17 cellular contexts compared by ENCODE assay signal in the genomic region with DNA sequence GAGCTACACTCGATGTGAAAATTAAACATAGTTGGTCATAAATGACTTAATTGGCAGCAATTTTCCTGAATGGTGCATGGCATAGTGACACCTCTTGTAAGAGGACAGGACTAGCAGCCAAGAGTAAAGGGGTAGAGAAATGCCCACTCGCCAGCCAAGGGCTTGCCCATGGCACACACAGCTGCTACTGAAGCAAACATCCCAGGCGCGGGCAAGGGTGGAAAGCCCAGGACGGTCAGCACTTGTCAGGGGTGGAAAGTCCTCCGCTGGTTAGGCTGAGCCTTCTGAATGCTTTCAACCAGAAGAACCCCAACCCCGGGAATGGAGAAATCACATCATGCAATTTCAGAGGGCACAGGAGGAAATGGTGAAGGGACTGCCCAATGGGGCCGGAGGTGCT. TPM values are rescaled to one million over a fixed set of nuclear protein-coding genes. Genes with fewer than 3 reads are reported as not detected.
DNase-seq lines count a peak whose midpoint lies in the region; ATAC-seq and TF ChIP-seq lines count a peak whose summit lies in the region.
"Had no signal": no experiment of that assay in that cellular context is flagged by ENCODE, and none has a peak within 500 bp of the region (broad histone marks: within the 10 kb centered on the region; RNA-seq: fewer than 3 reads in every experiment).

No MANE protein-coding gene starts in this region.

- intact Hi-C loops in activated CD4-positive, alpha-beta T cell treated with anti-CD3 and anti-CD28 coated beads, Interleukin-2, amount 10 ng/mL, durations not matched to agents 24 days and 14 days (cut with micrococcal nuclease), result no loop called here

- no peak overlapping the region for H2AFZ ChIP-seq in osteoblast (ENCODE audit: low read length)

- no peaks in the 10 kb centered on the region for H3K4me1 ChIP-seq in osteoblast (ENCODE audit: insufficient read depth, low read length)
- H3K4me1 ChIP-seq: HAP-1 had no signal

- peaks cover 3% of the 10 kb centered on the region for H3K4me1 Mint-ChIP-seq in activated CD4-positive, alpha-beta T cell treated with anti-CD3 and anti-CD28 coated beads, Interleukin-2, amount 10 ng/mL, durations not matched to agents 24 days and 14 days
- H3K4me1 Mint-ChIP-seq in activated T-helper 17 cell treated with anti-CD3 and anti-CD28 coated beads, Interleukin-2, amount 50 U/mL, for 72 hours, result peaks cover 7% of the 10 kb centered on the region

- no peak overlapping the region for H3K4me3 Mint-ChIP-seq in activated CD4-positive, alpha-beta T cell treated with anti-CD3 and anti-CD28 coated beads, Interleukin-2, amount 10 ng/mL, durations not matched to agents 24 days and 14 days
- no peak overlapping the region for H3K4me3 Mint-ChIP-seq in activated T-helper 17 cell treated with anti-CD3 and anti-CD28 coated beads, Interleukin-2, amount 50 U/mL, for 72 hours
- H3K4me3 Mint-ChIP-seq: B cell; CD4-positive, alpha-beta memory T cell; HFFc6 had no signal

- H3K27me3 Mint-ChIP-seq in activated CD4-positive, alpha-beta T cell treated with anti-CD3 and anti-CD28 coated beads, Interleukin-2, amount 10 ng/mL, durations not matched to agents 24 days and 14 days, result no peaks in the 10 kb centered on the region
- H3K27me3 Mint-ChIP-seq in activated T-helper 17 cell treated with anti-CD3 and anti-CD28 coated beads, Interleukin-2, amount 50 U/mL, for 72 hours, result no peaks in the 10 kb centered on the region
- H3K27me3 Mint-ChIP-seq: B cell; CD4-positive, alpha-beta memory T cell had no signal

- no peak for ATAC-seq in activated T-helper 17 cell treated with anti-CD3 and anti-CD28 coated beads, Interleukin-2, amount 50 U/mL, for 72 hours (replicated peaks)
- no peak for ATAC-seq in HG02884 (IDR thresholded peaks at IDR 0.05; ENCODE audit: unreplicated experiment)

- no peak overlapping the region for H3K4me3 ChIP-seq in osteoblast (ENCODE audit: insufficient read depth, low read length)
- H3K4me3 ChIP-seq: HAP-1 had no signal

- no peaks in the 10 kb centered on the region for H3K36me3 ChIP-seq in osteoblast (ENCODE audit: insufficient read depth, low read length)
- H3K36me3 ChIP-seq: HAP-1 had no signal

- DNase-seq in activated CD4-positive, alpha-beta T cell treated with anti-CD3 and anti-CD28 coated beads, Interleukin-2, amount 10 ng/mL, durations not matched to agents 24 days and 14 days, result no peak
- no peak for DNase-seq in activated CD4-positive, alpha-beta T cell treated with anti-CD3 and anti-CD28 coated beads, Interleukin-2, amount 50 U/mL, for 48 hours
- DNase-seq in osteoblast (ENCODE audit: insufficient read length, low spot score, missing footprints) (peak; percentile 52), MV-4-11 (lab: John Stamatoyannopoulos, UW) (no peak), glomerular visceral epithelial cell (ENCODE audit: extremely low spot score) (no peak)
- DNase-seq: ACHN; C1 segment of cervical spinal cord; CD4-positive, alpha-beta memory T cell; DND-41; GDM1; HFFc6 had no signal

- no peak overlapping the region for H3K4me2 ChIP-seq in osteoblast (ENCODE audit: insufficient read depth, low read length)

- no peaks in the 10 kb centered on the region for H3K27me3 ChIP-seq in osteoblast (ENCODE audit: insufficient read depth, low read length)

- TF ChIP-seq CTCF in osteoblast (IDR thresholded peaks at IDR 0.05; ENCODE audit: extremely low read depth, low read depth, low read length), result no peak

- no peak overlapping the region for H3K27ac ChIP-seq in osteoblast (ENCODE audit: low read depth, low read length)
- H3K27ac ChIP-seq: HL-60 had no signal

- no peaks in the 10 kb centered on the region for H4K20me1 ChIP-seq in osteoblast (ENCODE audit: insufficient read depth, low read length)

- H3K9me3 ChIP-seq in osteoblast (ENCODE audit: low read depth, low read length), result no peaks in the 10 kb centered on the region
- H3K9me3 ChIP-seq: HAP-1 had no signal

- no peaks in the 10 kb centered on the region for H3K9me3 Mint-ChIP-seq in activated CD4-positive, alpha-beta T cell treated with anti-CD3 and anti-CD28 coated beads, Interleukin-2, amount 10 ng/mL, durations not matched to agents 24 days and 14 days
- H3K9me3 Mint-ChIP-seq in activated T-helper 17 cell treated with anti-CD3 and anti-CD28 coated beads, Interleukin-2, amount 50 U/mL, for 72 hours, result no peaks in the 10 kb centered on the region
- H3K9me3 Mint-ChIP-seq: HFFc6 had no signal

- H3K27ac Mint-ChIP-seq in activated CD4-positive, alpha-beta T cell treated with anti-CD3 and anti-CD28 coated beads, Interleukin-2, amount 10 ng/mL, durations not matched to agents 24 days and 14 days, result peak overlapping the region; percentile 29
- peak overlapping the region; percentile 12 for H3K27ac Mint-ChIP-seq in activated T-helper 17 cell treated with anti-CD3 and anti-CD28 coated beads, Interleukin-2, amount 50 U/mL, for 72 hours
- H3K27ac Mint-ChIP-seq: B cell, HFFc6 had no signal

- peaks cover 55% of the 10 kb centered on the region for H3K36me3 Mint-ChIP-seq in activated CD4-positive, alpha-beta T cell treated with anti-CD3 and anti-CD28 coated beads, Interleukin-2, amount 10 ng/mL, durations not matched to agents 24 days and 14 days (ENCODE audit: low read depth)
- H3K36me3 Mint-ChIP-seq in activated T-helper 17 cell treated with anti-CD3 and anti-CD28 coated beads, Interleukin-2, amount 50 U/mL, for 72 hours (ENCODE audit: low read depth), result peaks cover 50% of the 10 kb centered on the region

- H3K79me2 ChIP-seq in osteoblast (ENCODE audit: insufficient read depth, low read length), result no peaks in the 10 kb centered on the region

RNA-seq across cellular contexts. Expression of gene BDH1, which starts 31.6 kb away (rescaled TPM):
- total RNA-seq in activated CD4-positive, alpha-beta T cell treated with anti-CD3 and anti-CD28 coated beads, Interleukin-2, amount 10 ng/mL, durations not matched to agents 24 days and 14 days, result 124 and 133 TPM in 2 replicates
- 10 to 100 TPM; 82.3 to 89.2 TPM for total RNA-seq in activated T-helper 17 cell treated with anti-CD3 and anti-CD28 coated beads, Interleukin-2, amount 50 U/mL, for 72 hours
- 5.6 and 5.8 TPM in 2 replicates for total RNA-seq in osteoblast
- total RNA-seq: A172 had no signal

Comparison
In these comparisons a context has a peak if more than half of its experiments do, and no peak if none do; other contexts are left out.
1. RNA of gene BDH1, which starts 31.6 kb away (total RNA-seq): 124 to 133 TPM in activated CD4-positive, alpha-beta T cell treated with anti-CD3 and anti-CD28 coated beads, Interleukin-2, amount 10 ng/mL, durations not matched to agents 24 days and 14 days and 82.3 to 89.2 TPM in activated T-helper 17 cell treated with anti-CD3 and anti-CD28 coated beads, Interleukin-2, amount 50 U/mL, for 72 hours; 5.6 to 5.8 TPM in osteoblast; every median in the first group is over 10 times any median in the second.